In genomic region chr2:164388511-164388910, GRCh38 we compare ENCODE assay signal across 8 cellular contexts.
DNase-seq lines count a peak whose midpoint lies in the region; ATAC-seq and TF ChIP-seq lines count a peak whose summit lies in the region.

No MANE protein-coding gene starts in this region.

- no peak for TF ChIP-seq CTCF in progenitor cell of endocrine pancreas (IDR thresholded peaks at IDR 0.05; ENCODE audit: unreplicated experiment)
- TF ChIP-seq CTCF in gastrocnemius medialis (IDR thresholded peaks at IDR 0.05 in 4 of 5, conservative IDR thresholded peaks at IDR 0.05 in 1 of 5): no peak

- intact Hi-C loops in gastrocnemius medialis (cut with DNase I; ENCODE audit: low total_unique reads): no loop called here
- intact Hi-C loops in right cardiac atrium (cut with DNase I): no loop called here

- no peaks in the 10 kb centered on the region for H3K27me3 ChIP-seq in gastrocnemius medialis
- no peaks in the 10 kb centered on the region for H3K27me3 ChIP-seq in right cardiac atrium (ENCODE audit: control insufficient read depth, insufficient read depth)

- H3K27ac ChIP-seq in gastrocnemius medialis: no peak overlapping the region
- no peak overlapping the region for H3K27ac ChIP-seq in right cardiac atrium (ENCODE audit: low read length)

- H3K4me1 Mint-ChIP-seq in progenitor cell of endocrine pancreas (ENCODE audit: low read depth): peaks cover 1% of the 10 kb centered on the region

- H3K4me1 ChIP-seq in gastrocnemius medialis (no peaks in the 10 kb centered on the region), right cardiac atrium (ENCODE audit: control insufficient read depth, insufficient read depth, low read length) (no peaks in the 10 kb centered on the region)

- H3K9me3 ChIP-seq in gastrocnemius medialis (no peaks in the 10 kb centered on the region), right cardiac atrium (ENCODE audit: control insufficient read depth, low read length) (no peaks in the 10 kb centered on the region)

- H3K4me3 Mint-ChIP-seq in progenitor cell of endocrine pancreas (ENCODE audit: low read depth): no peak overlapping the region

- H3K4me3 ChIP-seq in gastrocnemius medialis (no peak overlapping the region), right cardiac atrium (ENCODE audit: low read length) (no peak overlapping the region)

- ATAC-seq in GM19035 (IDR thresholded peaks at IDR 0.05; ENCODE audit: unreplicated experiment) (peak; percentile 69), HG03175 (IDR thresholded peaks at IDR 0.05; ENCODE audit: unreplicated experiment) (peak; percentile 87), left lobe of liver (no peak), gastrocnemius medialis (no peak), right cardiac atrium (no peak)

- no peaks in the 10 kb centered on the region for H3K36me3 Mint-ChIP-seq in progenitor cell of endocrine pancreas (ENCODE audit: insufficient read depth)

- WGBS in right cardiac atrium: 52% methylated on average over 2 of the region's 2 CpGs

- DNase-seq in astrocyte of the hippocampus (ENCODE audit: low read depth, low spot score) (peak; percentile 92), progenitor cell of endocrine pancreas (ENCODE audit: low spot score, unreplicated experiment) (no peak), left lobe of liver (ENCODE audit: low spot score) (no peak), gastrocnemius medialis (no peak), right cardiac atrium (no peak), occipital lobe (lab: John Stamatoyannopoulos, UW) (no peak)

- peaks cover 2% of the 10 kb centered on the region for H3K27me3 Mint-ChIP-seq in progenitor cell of endocrine pancreas

- H3K9me3 Mint-ChIP-seq in progenitor cell of endocrine pancreas (ENCODE audit: low read depth): no peaks in the 10 kb centered on the region

- peak overlapping the region; percentile 38 for H3K27ac Mint-ChIP-seq in progenitor cell of endocrine pancreas

- no peak for TF ChIP-seq POLR2A in gastrocnemius medialis (IDR thresholded peaks at IDR 0.05)

- no peaks in the 10 kb centered on the region for H3K36me3 ChIP-seq in gastrocnemius medialis

- in situ Hi-C loops in gastrocnemius medialis (cut with MboI; ENCODE audit: low sequenced_read_pairs in 4 of 4): no loop called here

Comparison
In these comparisons a context has a peak if more than half of its experiments do, and no peak if none do; other contexts are left out.
1. ATAC-seq: peak in GM19035 (single experiment) and HG03175 (single experiment); none in left lobe of liver (single experiment), gastrocnemius medialis (0 of 2) and right cardiac atrium (0 of 2).